ENCODE assay signal across 20 cellular contexts in the genomic region with DNA sequence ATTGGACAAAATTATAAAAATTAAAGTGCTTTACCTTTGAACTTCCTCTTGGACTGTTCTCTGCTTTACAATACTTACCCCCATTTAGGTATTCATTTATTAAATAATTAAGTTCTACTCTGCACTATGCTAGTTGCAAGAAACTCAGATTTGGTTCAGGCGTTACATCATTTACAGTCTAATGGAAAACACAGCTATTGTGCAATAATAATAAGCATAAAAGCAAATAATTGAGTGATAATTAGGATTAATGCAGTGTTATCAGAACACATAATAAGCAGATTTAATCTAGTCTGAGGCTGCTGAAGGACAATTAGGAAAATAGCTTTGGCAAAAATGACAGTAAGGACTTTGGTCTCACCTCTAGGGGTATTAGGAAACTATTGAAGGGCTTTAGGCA.
DNase-seq lines count a peak whose midpoint lies in the region; ATAC-seq, FAIRE-seq and TF ChIP-seq lines count a peak whose summit lies in the region.
"Had no signal": no experiment of that assay in that cellular context is flagged by ENCODE, and none has a peak within 500 bp of the region (broad histone marks: within the 10 kb centered on the region; RNA-seq: fewer than 3 reads in every experiment).

No MANE protein-coding gene starts in this region.

- H2BK5ac ChIP-seq in IMR-90 (ENCODE audit: low read depth, low read length, poor library complexity, severe bottlenecking) (no peak overlapping the region), H1 (ENCODE audit: low read depth, low read length) (no peak overlapping the region)

- H3K36me3 ChIP-seq in IMR-90 (ENCODE audit: control insufficient read depth, insufficient read depth, low read length) (no peaks in the 10 kb centered on the region), H1 (ENCODE audit: control insufficient read depth in 2 of 4, insufficient read depth in 4 of 4, low read length in 3 of 4) (no peaks in the 10 kb centered on the region)
- H3K36me3 ChIP-seq: BE2C, BLaER1 had no signal

- DNase-seq in D721Med (ENCODE audit: insufficient read length, low spot score): no peak
- no peak for DNase-seq in IMR-90
- no peak for DNase-seq in H1 (ENCODE audit: low read depth in 1 of 2, low spot score in 2 of 2)
- no peak for DNase-seq in endothelial cell (ENCODE audit: low spot score)
- DNase-seq in stimulated activated CD4-positive, alpha-beta T cell treated with anti-CD3 and anti-CD28 coated beads, Interleukin-15, amount 100 ng/mL, for 24 hours: no peak
- DNase-seq: 8988T; ACHN; BE2C; C1 segment of cervical spinal cord; CD4-positive, alpha-beta memory T cell; CD4-positive, CD25-positive, alpha-beta regulatory T cell; CD8-positive, alpha-beta memory T cell; COR-L47; DMS79 treated with DMSO at 0.1 percent for 48 hours; GF-D8 had no signal

- H4K8ac ChIP-seq in IMR-90 (ENCODE audit: low read depth in 2 of 2, low read length in 2 of 2): no peak overlapping the region
- no peak overlapping the region for H4K8ac ChIP-seq in H1 (ENCODE audit: extremely low read depth, insufficient read depth, low read length)

- H3K4me1 ChIP-seq in IMR-90 (ENCODE audit: control insufficient read depth, insufficient read depth, low read length) (no peaks in the 10 kb centered on the region), H1 (replicated peaks in 1 of 4; ENCODE audit: control insufficient read depth in 3 of 4, insufficient read depth in 4 of 4, low read length in 3 of 4) (no peaks in the 10 kb centered on the region)
- H3K4me1 ChIP-seq: BE2C, BLaER1 had no signal

- TF ChIP-seq RAD21 in IMR-90 (IDR thresholded peaks at IDR 0.05; ENCODE audit: low read length) (no peak), H1 (IDR thresholded peaks at IDR 0.05 in 1 of 2, conservative IDR thresholded peaks at IDR 0.05 in 1 of 2; ENCODE audit: low read depth in 2 of 2, low read length in 2 of 2) (no peak)

- H3K56ac ChIP-seq in IMR-90 (ENCODE audit: extremely low read depth, insufficient read depth, low read length) (no peak overlapping the region), H1 (replicated peaks; ENCODE audit: insufficient read length, low read depth, low read length) (no peak overlapping the region)

- H3K36me3 Mint-ChIP-seq in endothelial cell (ENCODE audit: low read depth, unreplicated experiment): no peaks in the 10 kb centered on the region
- H3K36me3 Mint-ChIP-seq: CD14-positive monocyte; CD4-positive, alpha-beta memory T cell; CD4-positive, CD25-positive, alpha-beta regulatory T cell; CD8-positive, alpha-beta memory T cell had no signal

- H2AK5ac ChIP-seq in IMR-90 (ENCODE audit: low read depth, low read length) (no peak overlapping the region), H1 (ENCODE audit: low read depth, low read length) (no peak overlapping the region)

- H3K23me2 ChIP-seq in H1 (ENCODE audit: low read depth, low read length): no peaks in the 10 kb centered on the region

- no peaks in the 10 kb centered on the region for H3K27me3 ChIP-seq in IMR-90 (ENCODE audit: control insufficient read depth, insufficient read depth, low read length)
- no peaks in the 10 kb centered on the region for H3K27me3 ChIP-seq in H1 (replicated peaks in 1 of 4; ENCODE audit: control insufficient read depth in 3 of 4, extremely low read depth in 1 of 4, insufficient read depth in 3 of 4, low read length in 3 of 4)
- H3K27me3 ChIP-seq: BE2C, BLaER1 had no signal

- peaks cover 15% of the 10 kb centered on the region for H3K9me3 ChIP-seq in IMR-90 (ENCODE audit: control insufficient read depth, insufficient read depth, low read length)
- no peaks in the 10 kb centered on the region for H3K9me3 ChIP-seq in H1 (ENCODE audit: insufficient read depth in 2 of 2, low read depth in 1 of 2, low read length in 1 of 2)
- H3K9me3 ChIP-seq: BE2C, BLaER1 had no signal

- H3K23ac ChIP-seq in IMR-90 (ENCODE audit: low read depth, low read length) (no peak overlapping the region), H1 (ENCODE audit: insufficient read length) (no peak overlapping the region)

- H3K14ac ChIP-seq in IMR-90 (replicated peaks; ENCODE audit: low read depth, low read length) (no peak overlapping the region), H1 (ENCODE audit: insufficient read length) (no peak overlapping the region)

- POLR2A ChIA-PET in IMR-90 (lab: Charles Lee; ENCODE audit: unreplicated experiment): no interaction called here
- POLR2A ChIA-PET in H1 (lab: Charles Lee; ENCODE audit: partially characterized antibody): interaction anchor here (0.8 kb wide), 1 partner anchor 19 kb away, joined by 3 read pairs; no protein-coding TSS in a partner anchor

- H2BK20ac ChIP-seq in IMR-90 (ENCODE audit: low read depth, low read length) (no peak overlapping the region), H1 (ENCODE audit: low read length) (no peak overlapping the region)

- H3K4me3 ChIP-seq in IMR-90 (ENCODE audit: insufficient read depth, low read depth, low read length): no peak overlapping the region
- H3K4me3 ChIP-seq in H1 (ENCODE audit: extremely low read depth in 1 of 4, insufficient read depth in 2 of 4, low read depth in 3 of 4, low read length in 4 of 4): no peak overlapping the region
- H3K4me3 ChIP-seq: BLaER1 had no signal

- WGBS in IMR-90 (ENCODE audit: extremely low coverage in 2 of 2, insufficient read length in 1 of 2), 2 experiments: no CpG with 5 or more reads among the region's 1 CpG
- WGBS in H1 (ENCODE audit: extremely low coverage in 1 of 2, insufficient coverage in 1 of 2, insufficient read length in 1 of 2, insufficient replicate concordance in 2 of 2, low coverage in 1 of 2, low lambda C conversion rate in 2 of 2, missing lambda C conversion rate in 1 of 2), 2 experiments: 92% methylated on average over 1 of the region's 1 CpG; no CpG with 5 or more reads in 1 of the 2 experiments

- dilution Hi-C loops in IMR-90 (cut with HindIII; ENCODE audit: low sequenced_read_pairs, unreplicated experiment): no loop called here

- CTCF ChIA-PET in IMR-90 (lab: Yijun Ruan, JAX): no interaction called here
- CTCF ChIA-PET in H1 (lab: Charles Lee; ENCODE audit: partially characterized antibody): no interaction called here

- H3K9me1 ChIP-seq in IMR-90 (ENCODE audit: insufficient read depth, low read length): no peaks in the 10 kb centered on the region

- H3K27ac ChIP-seq in IMR-90 (ENCODE audit: insufficient read depth, low read length): no peak overlapping the region
- H3K27ac ChIP-seq in H1 (ENCODE audit: low read depth, low read length): no peak overlapping the region
- H3K27ac ChIP-seq: BLaER1 had no signal

- no peak overlapping the region for H4K5ac ChIP-seq in IMR-90 (ENCODE audit: low read depth, low read length)
- no peak overlapping the region for H4K5ac ChIP-seq in H1 (ENCODE audit: insufficient read length, low read depth, low read length)

- TF ChIP-seq POLR2A in IMR-90 (IDR thresholded peaks at IDR 0.05; ENCODE audit: low read depth, low read length) (no peak), H1 (IDR thresholded peaks at IDR 0.05; ENCODE audit: control extremely low read depth in 1 of 2, low read depth in 2 of 2, low read length in 2 of 2) (no peak)

- peak; percentile 85 for FAIRE-seq in D721Med (lab: Jason Lieb, UNC)
- no peak for FAIRE-seq in H1 (lab: Jason Lieb, UNC)
- FAIRE-seq: A204.1, GM12891, GM19239 had no signal

- no peak for ATAC-seq in IMR-90 (ENCODE audit: low read depth)

- H4K20me1 ChIP-seq in IMR-90 (ENCODE audit: insufficient read depth, low read length) (no peaks in the 10 kb centered on the region), H1 (replicated peaks in 1 of 2; ENCODE audit: control insufficient read depth in 1 of 2, insufficient read depth in 2 of 2, low read length in 2 of 2) (no peaks in the 10 kb centered on the region)
- H4K20me1 ChIP-seq: BLaER1 had no signal

- no peak overlapping the region for H3K4me2 ChIP-seq in IMR-90 (ENCODE audit: low read depth, low read length)
- no peak overlapping the region for H3K4me2 ChIP-seq in H1 (ENCODE audit: insufficient read depth in 1 of 2, low read depth in 2 of 2, low read length in 2 of 2)
- H3K4me2 ChIP-seq: BLaER1 had no signal

- H2AK9ac ChIP-seq in IMR-90 (replicated peaks; ENCODE audit: low read depth, low read length, poor library complexity): no peak overlapping the region

- H3K9me3 Mint-ChIP-seq in endothelial cell (ENCODE audit: unreplicated experiment): no peaks in the 10 kb centered on the region

- H2BK12ac ChIP-seq in H1 (ENCODE audit: low read depth, low read length): no peak overlapping the region

- no peak for TF ChIP-seq CTCF in D721Med (IDR thresholded peaks at IDR 0.05; ENCODE audit: insufficient read depth, missing control alignments)
- TF ChIP-seq CTCF in IMR-90 (conservative IDR thresholded peaks at IDR 0.05; ENCODE audit: low read depth, low read length): no peak
- TF ChIP-seq CTCF in H1 (IDR thresholded peaks at IDR 0.05; ENCODE audit: control extremely low read depth in 1 of 3, insufficient read depth in 1 of 3, low read depth in 1 of 3, low read length in 3 of 3): no peak
- no peak for TF ChIP-seq CTCF in endothelial cell (IDR thresholded peaks at IDR 0.05; ENCODE audit: unreplicated experiment)

- no peak overlapping the region for H2BK15ac ChIP-seq in IMR-90 (ENCODE audit: low read depth, low read length)
- no peak overlapping the region for H2BK15ac ChIP-seq in H1 (ENCODE audit: low read length)

- intact Hi-C loops in IMR-90 (cut with micrococcal nuclease): no loop called here

- H3K18ac ChIP-seq in IMR-90 (ENCODE audit: low read depth, low read length): no peak overlapping the region
- no peak overlapping the region for H3K18ac ChIP-seq in H1 (ENCODE audit: extremely low read depth, low read length)

- H4K91ac ChIP-seq in IMR-90 (ENCODE audit: insufficient read depth, low read depth, low read length) (no peak overlapping the region), H1 (replicated peaks; ENCODE audit: insufficient read length, low read length) (no peak overlapping the region)

- H3K4ac ChIP-seq in IMR-90 (ENCODE audit: low read depth, low read length): no peak overlapping the region
- no peak overlapping the region for H3K4ac ChIP-seq in H1 (replicated peaks; ENCODE audit: insufficient read length, low read depth, low read length)

- no peaks in the 10 kb centered on the region for H3K79me1 ChIP-seq in IMR-90 (ENCODE audit: low read depth in 1 of 2, low read length in 2 of 2)
- H3K79me1 ChIP-seq in H1 (ENCODE audit: low read depth, low read length): no peaks in the 10 kb centered on the region

- H2AFZ ChIP-seq in IMR-90 (replicated peaks; ENCODE audit: low read length, poor library complexity) (no peak overlapping the region), H1 (ENCODE audit: low read length) (no peak overlapping the region)

- TF ChIP-seq EP300 in H1 (IDR thresholded peaks at IDR 0.05; ENCODE audit: borderline replicate concordance in 1 of 2, low read depth in 2 of 2, low read length in 2 of 2): no peak

- H3K79me2 ChIP-seq in H1 (ENCODE audit: control insufficient read depth in 1 of 2, insufficient read depth in 2 of 2, low read length in 2 of 2): no peaks in the 10 kb centered on the region

- no TSS peak for BruUV-seq in IMR-90 (replicated peaks; lab: Mats Ljungman, UMichigan)

- no peak overlapping the region for H3K27ac Mint-ChIP-seq in endothelial cell (ENCODE audit: unreplicated experiment)
- H3K27ac Mint-ChIP-seq: CD14-positive monocyte; CD4-positive, alpha-beta memory T cell; CD4-positive, CD25-positive, alpha-beta regulatory T cell; CD8-positive, alpha-beta memory T cell had no signal

- H3K4me1 Mint-ChIP-seq in endothelial cell (ENCODE audit: unreplicated experiment): no peaks in the 10 kb centered on the region
- H3K4me1 Mint-ChIP-seq: CD14-positive monocyte; CD4-positive, alpha-beta memory T cell; CD4-positive, CD25-positive, alpha-beta regulatory T cell; CD8-positive, alpha-beta memory T cell had no signal

- no peaks in the 10 kb centered on the region for H3K27me3 Mint-ChIP-seq in endothelial cell (ENCODE audit: unreplicated experiment)
- H3K27me3 Mint-ChIP-seq: CD4-positive, alpha-beta memory T cell; CD4-positive, CD25-positive, alpha-beta regulatory T cell; CD8-positive, alpha-beta memory T cell had no signal

- H3K9ac ChIP-seq in IMR-90 (ENCODE audit: low read depth, low read length): no peak overlapping the region
- no peak overlapping the region for H3K9ac ChIP-seq in H1 (replicated peaks in 1 of 4; ENCODE audit: extremely low read depth in 1 of 4, low read depth in 3 of 4, low read length in 3 of 4)
- H3K9ac ChIP-seq: BLaER1 had no signal

- H2BK120ac ChIP-seq in IMR-90 (ENCODE audit: low read depth, low read length): no peak overlapping the region
- no peak overlapping the region for H2BK120ac ChIP-seq in H1 (replicated peaks; ENCODE audit: low read depth, low read length)

- H3K4me3 Mint-ChIP-seq in endothelial cell (ENCODE audit: unreplicated experiment): no peak overlapping the region
- H3K4me3 Mint-ChIP-seq: CD14-positive monocyte; CD4-positive, alpha-beta memory T cell; CD4-positive, CD25-positive, alpha-beta regulatory T cell; CD8-positive, alpha-beta memory T cell had no signal

- in situ Hi-C loops in IMR-90 (cut with MboI; ENCODE audit: low sequenced_read_pairs): no loop called here
